1 cellular context compared by ENCODE assay signal in genomic region chr17:42677921-42678781, GRCh38.
A peak's percentile ranks its signal among the peaks of the same experiment; 100 is the strongest.
TF ChIP-seq lines count a peak whose summit lies in the region.

No MANE protein-coding gene starts in this region.

TF ChIP-seq in HepG2, 621 proteins besides CTCF, POLR2A, EP300 and RAD21 (continues in another document):
- TF ChIP-seq ZNF678 (CRISPR knock-in tag; IDR thresholded peaks at IDR 0.05) (no peak), ZNF264 (CRISPR knock-in tag; IDR thresholded peaks at IDR 0.05) (0 out of 2 replicates have a peak, but pooled peaks have one; percentile 36), MED8 (CRISPR knock-in tag; IDR thresholded peaks at IDR 0.05; ENCODE audit: insufficient replicate concordance) (no peak), HOXA5 (CRISPR knock-in tag; IDR thresholded peaks at IDR 0.05) (no peak; the same call in 1 of the 2 replicates), ZNF451 (CRISPR knock-in tag; IDR thresholded peaks at IDR 0.05) (no peak), POLR2G (IDR thresholded peaks at IDR 0.05; ENCODE audit: low read depth, low read length) (peak; percentile 93), THYN1 (CRISPR knock-in tag; IDR thresholded peaks at IDR 0.05; ENCODE audit: borderline replicate concordance, low read depth) (no peak), HNRNPK (IDR thresholded peaks at IDR 0.05; ENCODE audit: low read depth, low read length, poor library complexity, severe bottlenecking) (no peak), ZNF670 (CRISPR knock-in tag; IDR thresholded peaks at IDR 0.05; ENCODE audit: borderline replicate concordance) (no peak), DBP (CRISPR knock-in tag; IDR thresholded peaks at IDR 0.05; ENCODE audit: not compliant biosample characterization) (no peak), ZFP82 (CRISPR knock-in tag; IDR thresholded peaks at IDR 0.05; ENCODE audit: borderline replicate concordance) (no peak), MAF1 (CRISPR knock-in tag; IDR thresholded peaks at IDR 0.05; ENCODE audit: borderline replicate concordance) (peak; percentile 84; the same call in 1 of the 2 replicates), PHF20 (CRISPR knock-in tag; IDR thresholded peaks at IDR 0.05) (0 out of 2 replicates have a peak, but pooled peaks have one; percentile 37), ZNF747 (CRISPR knock-in tag; IDR thresholded peaks at IDR 0.05; ENCODE audit: borderline replicate concordance) (no peak), PBX3 (CRISPR knock-in tag; IDR thresholded peaks at IDR 0.05; ENCODE audit: borderline replicate concordance) (0 out of 2 replicates have a peak, but pooled peaks have one; percentile 30), CC2D1A (CRISPR knock-in tag; IDR thresholded peaks at IDR 0.05) (no peak), THAP7 (CRISPR knock-in tag; IDR thresholded peaks at IDR 0.05) (no peak), ADNP (CRISPR knock-in tag; IDR thresholded peaks at IDR 0.05) (no peak), GLMP (CRISPR knock-in tag; IDR thresholded peaks at IDR 0.05; ENCODE audit: borderline replicate concordance) (no peak), ONECUT2 (CRISPR knock-in tag; IDR thresholded peaks at IDR 0.05) (peak; percentile 86), ZNF792 (CRISPR knock-in tag; IDR thresholded peaks at IDR 0.05) (no peak; the same call in 1 of the 2 replicates), ZNF280D (CRISPR knock-in tag; IDR thresholded peaks at IDR 0.05) (no peak), ZBTB7B (CRISPR knock-in tag; IDR thresholded peaks at IDR 0.05) (no peak; the same call in 1 of the 2 replicates), ZNF234 (CRISPR knock-in tag; conservative IDR thresholded peaks at IDR 0.05) (no peak), ZFP91 (CRISPR knock-in tag; IDR thresholded peaks at IDR 0.05; ENCODE audit: borderline replicate concordance) (peak; percentile 53), HNRNPH1 (optimal IDR thresholded peaks at IDR 0.05; ENCODE audit: low read depth, low read length) (no peak), ATF7-NPFF (CRISPR knock-in tag; IDR thresholded peaks at IDR 0.05; ENCODE audit: low read depth) (peak; percentile 11; the same call in 1 of the 2 replicates), MED13 (CRISPR knock-in tag; IDR thresholded peaks at IDR 0.05) (peak; percentile 35), NRL (CRISPR knock-in tag; IDR thresholded peaks at IDR 0.05; ENCODE audit: borderline replicate concordance) (no peak), ZBTB49 (CRISPR knock-in tag; IDR thresholded peaks at IDR 0.05; ENCODE audit: borderline replicate concordance) (no peak), IKZF5 (CRISPR knock-in tag; IDR thresholded peaks at IDR 0.05) (peak; percentile 43; the same call in 1 of the 2 replicates), SMYD3 (CRISPR knock-in tag; IDR thresholded peaks at IDR 0.05) (peak; percentile 37; the same call in 1 of the 2 replicates), BATF2 (CRISPR knock-in tag; IDR thresholded peaks at IDR 0.05) (no peak), TP53 (CRISPR knock-in tag; conservative IDR thresholded peaks at IDR 0.05) (no peak), GABPA (IDR thresholded peaks at IDR 0.05; ENCODE audit: low read depth, low read length) (no peak), GABPA (CRISPR knock-in tag; IDR thresholded peaks at IDR 0.05; ENCODE audit: low read depth) (peak; percentile 45; the same call in 1 of the 2 replicates), ZNF275 (CRISPR knock-in tag; IDR thresholded peaks at IDR 0.05; ENCODE audit: borderline replicate concordance) (no peak), BORCS8-MEF2B (CRISPR knock-in tag; IDR thresholded peaks at IDR 0.05) (peak; percentile 39), ISL2 (CRISPR knock-in tag; IDR thresholded peaks at IDR 0.05) (peak; percentile 21; the same call in 1 of the 2 replicates), REPIN1 (CRISPR knock-in tag; IDR thresholded peaks at IDR 0.05; ENCODE audit: borderline replicate concordance, low read depth) (peak; percentile 5; the same call in 1 of the 2 replicates), TFDP1 (CRISPR knock-in tag; IDR thresholded peaks at IDR 0.05; ENCODE audit: borderline replicate concordance) (peak; percentile 70), U2AF2 (IDR thresholded peaks at IDR 0.05; ENCODE audit: low read depth, low read length) (no peak), SIX4 (CRISPR knock-in tag; IDR thresholded peaks at IDR 0.05) (no peak; the same call in 1 of the 2 replicates), BCLAF1 (IDR thresholded peaks at IDR 0.05) (no peak), RBM22 (optimal IDR thresholded peaks at IDR 0.05; ENCODE audit: low read length) (no peak)
